ENCODE assay signal across 10 cellular contexts in genomic region chr4:107037188-107037587, GRCh38. TPM values are rescaled to one million over a fixed set of nuclear protein-coding genes. Genes with fewer than 3 reads are reported as not detected.
DNase-seq lines count a peak whose midpoint lies in the region; TF ChIP-seq lines count a peak whose summit lies in the region.
"Had no signal": no experiment of that assay in that cellular context is flagged by ENCODE, and none has a peak within 500 bp of the region (broad histone marks: within the 10 kb centered on the region; RNA-seq: fewer than 3 reads in every experiment).

No MANE protein-coding gene starts in this region.

- H3K4me1 ChIP-seq in prostate gland (replicated peaks): no peaks in the 10 kb centered on the region

- no peak overlapping the region for H3K27ac ChIP-seq in prostate gland

- peaks cover 5% of the 10 kb centered on the region for H3K27me3 ChIP-seq in prostate gland (replicated peaks; ENCODE audit: insufficient read depth)

- no peak overlapping the region for H3K4me3 ChIP-seq in prostate gland

- no peak overlapping the region for H3K27ac Mint-ChIP-seq in activated naive CD4-positive, alpha-beta T cell treated with anti-CD3 and anti-CD28 coated beads for 36 hours
- H3K27ac Mint-ChIP-seq in glutamatergic neuron (ENCODE audit: unreplicated experiment): no peak overlapping the region
- H3K27ac Mint-ChIP-seq: stimulated activated naive CD8-positive, alpha-beta T cell treated with anti-CD3 and anti-CD28 coated beads, Interleukin-15, amount 100 ng/mL, for 72 hours had no signal

- no peaks in the 10 kb centered on the region for H3K36me3 Mint-ChIP-seq in activated naive CD4-positive, alpha-beta T cell treated with anti-CD3 and anti-CD28 coated beads for 36 hours (ENCODE audit: low read depth)
- no peaks in the 10 kb centered on the region for H3K36me3 Mint-ChIP-seq in glutamatergic neuron (ENCODE audit: unreplicated experiment)

- intact Hi-C loops in activated naive CD4-positive, alpha-beta T cell treated with anti-CD3 and anti-CD28 coated beads for 36 hours (cut with micrococcal nuclease): loop anchor here (2.0 kb wide), 1 partner anchor 146 kb away; no protein-coding TSS in a partner anchor
- intact Hi-C loops in prostate gland (cut with DNase I): loop anchor here (10.0 kb wide), 1 partner anchor 148 kb away; no protein-coding TSS in a partner anchor

- H3K4me1 Mint-ChIP-seq in activated naive CD4-positive, alpha-beta T cell treated with anti-CD3 and anti-CD28 coated beads for 36 hours (ENCODE audit: low read depth): peaks cover 27% of the 10 kb centered on the region
- peaks cover 9% of the 10 kb centered on the region for H3K4me1 Mint-ChIP-seq in glutamatergic neuron (ENCODE audit: low read depth, unreplicated experiment)

- no peak for TF ChIP-seq CTCF in glutamatergic neuron (IDR thresholded peaks at IDR 0.05; ENCODE audit: partially characterized antibody, unreplicated experiment)
- no peak for TF ChIP-seq CTCF in prostate gland (IDR thresholded peaks at IDR 0.05)

- under 1% methylated on average over 19 of the region's 19 CpGs for WGBS in prostate gland

- CTCF ChIA-PET in activated naive CD4-positive, alpha-beta T cell treated with anti-CD3 and anti-CD28 coated beads for 36 hours (lab: Charles Lee): interaction anchor here (0.6 to 1.5 kb wide), 2 partner anchors 146 to 957 kb away, joined by 3 to 4 read pairs; no protein-coding TSS in a partner anchor

- in situ Hi-C loops in SK-MEL-5 (cut with HindIII; ENCODE audit: low pct_unique_long_range_greater_than_20kb, low sequenced_read_pairs): no loop called here

- peak; percentile 14 for DNase-seq in activated naive CD4-positive, alpha-beta T cell treated with anti-CD3 and anti-CD28 coated beads for 36 hours
- DNase-seq in activated naive CD4-positive, alpha-beta T cell treated with anti-CD3 and anti-CD28 coated beads, Interleukin-2, amount 50 U/mL, for 16 hours: no peak
- peak; percentile 45 for DNase-seq in SK-MEL-5 (ENCODE audit: low read depth, low spot score)
- DNase-seq in glutamatergic neuron: peak; percentile 74
- DNase-seq in prostate gland (ENCODE audit: low spot score): peak; percentile 4
- DNase-seq in NCI-H146 treated with DMSO at 0.1 percent for 48 hours (lab: John Stamatoyannopoulos, UW; ENCODE audit: unreplicated experiment): no peak
- no peak for DNase-seq in NCI-H1694 treated with DMSO at 0.1 percent for 48 hours (lab: John Stamatoyannopoulos, UW)
- no peak for DNase-seq in NCI-H187 treated with DMSO at 0.1 percent for 48 hours (lab: John Stamatoyannopoulos, UW)

- no peaks in the 10 kb centered on the region for H3K9me3 ChIP-seq in prostate gland

- no peak for TF ChIP-seq POLR2A in prostate gland (IDR thresholded peaks at IDR 0.05)

- H3K27me3 Mint-ChIP-seq in activated naive CD4-positive, alpha-beta T cell treated with anti-CD3 and anti-CD28 coated beads for 36 hours (ENCODE audit: low read depth): peaks cover 61% of the 10 kb centered on the region
- H3K27me3 Mint-ChIP-seq in glutamatergic neuron (ENCODE audit: unreplicated experiment): peaks cover 9% of the 10 kb centered on the region

- H3K9me3 Mint-ChIP-seq in activated naive CD4-positive, alpha-beta T cell treated with anti-CD3 and anti-CD28 coated beads for 36 hours: no peaks in the 10 kb centered on the region
- H3K9me3 Mint-ChIP-seq in glutamatergic neuron (ENCODE audit: unreplicated experiment): peaks cover 5% of the 10 kb centered on the region
- H3K9me3 Mint-ChIP-seq: central memory CD8-positive, alpha-beta T cell; stimulated activated naive CD8-positive, alpha-beta T cell treated with anti-CD3 and anti-CD28 coated beads, Interleukin-15, amount 100 ng/mL, for 72 hours had no signal

- H3K36me3 ChIP-seq in prostate gland: no peaks in the 10 kb centered on the region

- no peak overlapping the region for H3K4me3 Mint-ChIP-seq in activated naive CD4-positive, alpha-beta T cell treated with anti-CD3 and anti-CD28 coated beads for 36 hours
- H3K4me3 Mint-ChIP-seq in glutamatergic neuron (ENCODE audit: unreplicated experiment): peak overlapping the region; percentile 93

RNA-seq across cellular contexts. Expression of gene DKK2, which starts 1.1 kb away (rescaled TPM):
- total RNA-seq in activated naive CD4-positive, alpha-beta T cell treated with anti-CD3 and anti-CD28 coated beads for 36 hours: not detected
- total RNA-seq in SK-MEL-5 (2014; rRNA removed; shearing (Covaris generic)): 3.8 and 4.4 TPM in 2 replicates
- polyA plus RNA-seq in SK-MEL-5 (2015; cell fraction: cytosol; rRNA removed): 0.77 and 2.0 TPM in 2 replicates
- 1.2 and 1.7 TPM in 2 replicates for polyA plus RNA-seq in SK-MEL-5 (2015; cell fraction: nucleus; rRNA removed)
- total RNA-seq in glutamatergic neuron (ENCODE audit: unreplicated experiment) (not detected), prostate gland (under 1 TPM; 0.17 to 0.73 TPM)

Comparison
In these comparisons a context has a peak if more than half of its experiments do, and no peak if none do; other contexts are left out.
1. DNase-seq: peak in activated naive CD4-positive, alpha-beta T cell treated with anti-CD3 and anti-CD28 coated beads for 36 hours (single experiment), SK-MEL-5 (single experiment), glutamatergic neuron (single experiment) and prostate gland (single experiment); none in activated naive CD4-positive, alpha-beta T cell treated with anti-CD3 and anti-CD28 coated beads, Interleukin-2, amount 50 U/mL, for 16 hours (single experiment), NCI-H146 treated with DMSO at 0.1 percent for 48 hours (single experiment), NCI-H1694 treated with DMSO at 0.1 percent for 48 hours (single experiment) and NCI-H187 treated with DMSO at 0.1 percent for 48 hours (single experiment).